In the genomic region with DNA sequence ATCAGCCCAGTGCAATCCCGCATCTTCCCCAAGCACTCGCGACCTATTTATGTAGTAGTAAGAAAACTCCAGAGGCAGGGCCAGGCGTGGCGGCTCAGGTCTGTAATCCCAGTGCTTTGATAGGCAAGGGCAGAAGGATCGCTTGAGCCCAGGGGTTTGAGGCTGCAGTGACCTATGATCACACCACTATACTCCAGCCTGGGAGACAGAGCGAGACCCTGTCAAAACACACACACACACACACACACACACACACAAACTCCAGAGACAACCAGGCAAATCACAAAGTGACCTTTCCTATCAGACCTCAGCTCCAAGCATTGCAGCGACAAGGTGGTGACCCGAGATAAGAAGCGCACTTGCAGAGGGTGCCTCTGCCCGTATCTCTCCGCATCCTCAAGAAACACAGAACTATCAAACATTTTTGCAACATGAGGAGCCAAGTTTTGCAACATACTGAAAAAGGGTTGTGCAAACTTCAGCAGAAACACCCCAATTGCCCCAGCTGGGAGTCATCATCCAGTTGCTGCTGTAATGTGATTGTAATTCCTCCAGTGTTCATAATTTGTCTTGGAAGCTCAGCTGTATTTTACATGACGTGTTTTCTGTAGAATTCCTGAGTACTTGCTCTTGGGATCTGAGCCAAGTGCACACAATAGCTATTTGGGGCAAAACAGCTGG, we compare ENCODE assay signal across 9 cellular contexts. TPM values are rescaled to one million over a fixed set of nuclear protein-coding genes. Genes with fewer than 3 reads are reported as not detected.
A peak's percentile ranks its signal among the peaks of the same experiment; 100 is the strongest.
DNase-seq lines count a peak whose midpoint lies in the region; ATAC-seq and TF ChIP-seq lines count a peak whose summit lies in the region.
"Had no signal": no experiment of that assay in that cellular context is flagged by ENCODE, and none has a peak within 500 bp of the region (broad histone marks: within the 10 kb centered on the region; RNA-seq: fewer than 3 reads in every experiment).

No MANE protein-coding gene starts in this region.

- ATAC-seq in GM18520 (IDR thresholded peaks at IDR 0.05; ENCODE audit: unreplicated experiment), result no peak

- no peaks in the 10 kb centered on the region for H3K4me1 ChIP-seq in BE2C

- H3K4me3 ChIP-seq in BE2C (ENCODE audit: low read depth, low read length), result no peak overlapping the region

- no peaks in the 10 kb centered on the region for H3K36me3 ChIP-seq in BE2C

- no peak for TF ChIP-seq CTCF in BE2C (IDR thresholded peaks at IDR 0.05; ENCODE audit: low read depth, low read length)

- peaks cover 18% of the 10 kb centered on the region for H3K27me3 ChIP-seq in BE2C

- DNase-seq in HS-5 (ENCODE audit: low read depth) (peak; percentile 93), amniotic stem cell (lab: John Stamatoyannopoulos, UW) (peak; percentile 95), hepatic stellate cell (ENCODE audit: low spot score) (peak; percentile 92), superior temporal gyrus (ENCODE audit: extremely low spot score) (peak; percentile 16), BE2C (no peak), D341Med (ENCODE audit: low spot score) (no peak), NCI-H187 (lab: John Stamatoyannopoulos, UW) (no peak)
- DNase-seq: NCI-H524 had no signal

- no peaks in the 10 kb centered on the region for H3K9me3 ChIP-seq in BE2C

RNA-seq across cellular contexts. Expression of gene KLF2, which starts 8.7 kb away (rescaled TPM):
- 11.1 TPM for polyA plus RNA-seq in BE2C (2012; ENCODE audit: insufficient read depth, insufficient read length, low read depth)

Comparison
In these comparisons a context has a peak if more than half of its experiments do, and no peak if none do; other contexts are left out.
1. DNase-seq: peak in HS-5 (single experiment), amniotic stem cell (single experiment), hepatic stellate cell (single experiment) and superior temporal gyrus (single experiment); none in BE2C (single experiment), D341Med (single experiment) and NCI-H187 (0 of 2).